ENCODE assay signal across 13 cellular contexts in genomic region chr5:128932232-128932631, GRCh38. TPM values are rescaled to one million over a fixed set of nuclear protein-coding genes. Genes with fewer than 3 reads are reported as not detected.
"Had no signal": no experiment of that assay in that cellular context is flagged by ENCODE, and none has a peak within 500 bp of the region (broad histone marks: within the 10 kb centered on the region; RNA-seq: fewer than 3 reads in every experiment).

No MANE protein-coding gene starts in this region.

RNA-seq across cellular contexts. Expression of gene SLC27A6, which starts 33.1 kb away (rescaled TPM):
- total RNA-seq: activated B cell treated with CpG ODN at 0.5 μM for 24 hours; activated CD4-positive, alpha-beta memory T cell treated with anti-CD3 and anti-CD28 coated beads for 36 hours; activated CD4-positive, alpha-beta memory T cell treated with anti-CD3 and anti-CD28 coated beads, Interleukin-2, amount 10 ng/mL, durations not matched to agents 7 days and 5 days; activated CD4-positive, alpha-beta T cell treated with anti-CD3 and anti-CD28 coated beads for 36 hours; activated CD4-positive, alpha-beta T cell treated with anti-CD3 and anti-CD28 coated beads, Interleukin-2, amount 10 ng/mL, durations not matched to agents 24 days and 14 days; activated CD4-positive, alpha-beta T cell treated with anti-CD3 and anti-CD28 coated beads, Interleukin-2, amount 10 ng/mL, durations not matched to agents 7 days and 5 days; activated CD8-positive, alpha-beta memory T cell treated with anti-CD3 and anti-CD28 coated beads for 36 hours; activated CD8-positive, alpha-beta memory T cell treated with anti-CD3 and anti-CD28 coated beads, Interleukin-2, amount 10 ng/mL, durations not matched to agents 7 days and 5 days; activated CD8-positive, alpha-beta T cell treated with anti-CD3 and anti-CD28 coated beads for 36 hours; activated CD8-positive, alpha-beta T cell treated with anti-CD3 and anti-CD28 coated beads, Interleukin-2, amount 10 ng/mL, durations not matched to agents 7 days and 5 days; T-helper 1 cell treated with Interleukin-12 subunit alpha and Interleukin-12 subunit beta and Interleukin-4 antibody, amounts not matched to agents 30 ng/mL and 1 ng/mL, for 36 hours; T-helper 17 cell; T-helper 2 cell treated with Interferon-gamma antibody and Interleukin-4, amounts not matched to agents 100 ng/mL and 5 ng/mL, for 36 hours had no signal
